ENCODE assay signal across 18 cellular contexts in the genomic region with DNA sequence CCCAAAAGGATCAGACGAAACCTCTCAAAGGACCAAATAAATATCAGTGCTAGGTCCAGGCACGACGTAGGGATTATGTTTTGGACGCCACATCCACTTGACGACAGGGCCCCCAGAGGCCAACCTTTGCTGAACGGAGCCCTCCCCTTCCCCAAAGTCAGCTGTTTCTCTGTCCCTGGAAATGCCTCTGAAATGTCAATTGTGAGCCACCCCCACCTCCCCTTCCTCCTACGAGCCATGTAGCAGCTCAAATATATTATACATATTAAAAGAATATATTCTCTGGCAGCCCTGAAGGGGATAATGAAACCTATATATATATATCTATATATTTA. TPM values are rescaled to one million over a fixed set of nuclear protein-coding genes. Genes with fewer than 3 reads are reported as not detected.
DNase-seq lines count a peak whose midpoint lies in the region; ATAC-seq and TF ChIP-seq lines count a peak whose summit lies in the region.
"Had no signal": no experiment of that assay in that cellular context is flagged by ENCODE, and none has a peak within 500 bp of the region (broad histone marks: within the 10 kb centered on the region; RNA-seq: fewer than 3 reads in every experiment).

No MANE protein-coding gene starts in this region.

- H3K9me3 Mint-ChIP-seq in glutamatergic neuron (ENCODE audit: unreplicated experiment), result peaks cover 7% of the 10 kb centered on the region
- no peaks in the 10 kb centered on the region for H3K9me3 Mint-ChIP-seq in activated T-cell treated with anti-CD3 and anti-CD28 coated beads, Interleukin-2, amount 50 U/mL, for 72 hours
- H3K9me3 Mint-ChIP-seq: CD4-positive, alpha-beta T cell; naive thymus-derived CD8-positive, alpha-beta T cell; stimulated activated naive CD8-positive, alpha-beta T cell treated with anti-CD3 and anti-CD28 coated beads, Interleukin-15, amount 100 ng/mL, for 72 hours had no signal

- peaks cover 23% of the 10 kb centered on the region for H3K4me1 Mint-ChIP-seq in glutamatergic neuron (ENCODE audit: low read depth, unreplicated experiment)
- H3K4me1 Mint-ChIP-seq in activated T-cell treated with anti-CD3 and anti-CD28 coated beads, Interleukin-2, amount 50 U/mL, for 72 hours (ENCODE audit: low read depth), result peaks cover 7% of the 10 kb centered on the region

- H3K36me3 Mint-ChIP-seq in glutamatergic neuron (ENCODE audit: unreplicated experiment), result no peaks in the 10 kb centered on the region
- H3K36me3 Mint-ChIP-seq in activated T-cell treated with anti-CD3 and anti-CD28 coated beads, Interleukin-2, amount 50 U/mL, for 72 hours (ENCODE audit: insufficient read depth in 2 of 2), result no peaks in the 10 kb centered on the region
- H3K36me3 Mint-ChIP-seq: naive thymus-derived CD8-positive, alpha-beta T cell had no signal

- no peak for ATAC-seq in HG02610 (IDR thresholded peaks at IDR 0.05; ENCODE audit: unreplicated experiment)
- no peak for ATAC-seq in activated T-cell treated with anti-CD3 and anti-CD28 coated beads, Interleukin-2, amount 50 U/mL, for 72 hours (replicated peaks in 1 of 2)
- ATAC-seq: gastrocnemius medialis; HCT116; lower lobe of right lung; naive thymus-derived CD8-positive, alpha-beta T cell; psoas muscle; stimulated activated naive CD8-positive, alpha-beta T cell treated with anti-CD3 and anti-CD28 coated beads, Interleukin-15, amount 100 ng/mL, for 72 hours had no signal

- no peak for TF ChIP-seq CTCF in glutamatergic neuron (IDR thresholded peaks at IDR 0.05; ENCODE audit: partially characterized antibody, unreplicated experiment)

- DNase-seq in NCI-H524 (lab: John Stamatoyannopoulos, UW) (peak; percentile 52 to 72), NCI-H524 treated with DMSO at 0.1 percent for 48 hours (lab: John Stamatoyannopoulos, UW) (no peak), NCI-H1105 (lab: John Stamatoyannopoulos, UW) (peak; percentile 42), glutamatergic neuron (no peak), retina (peak; percentile 30), RPMI8226 (no peak)
- DNase-seq in activated T-cell treated with anti-CD3 and anti-CD28 coated beads, Interleukin-2, amount 50 U/mL, for 72 hours, result no peak
- DNase-seq: erythroblast; gastrocnemius medialis; lower lobe of right lung; NCI-H187 treated with DMSO at 0.1 percent for 48 hours; stimulated activated naive CD8-positive, alpha-beta T cell treated with anti-CD3 and anti-CD28 coated beads, Interleukin-15, amount 100 ng/mL, for 72 hours had no signal

- H3K27ac Mint-ChIP-seq in glutamatergic neuron (ENCODE audit: unreplicated experiment), result peak overlapping the region; percentile 59
- H3K27ac Mint-ChIP-seq in activated T-cell treated with anti-CD3 and anti-CD28 coated beads, Interleukin-2, amount 50 U/mL, for 72 hours, result no peak overlapping the region
- H3K27ac Mint-ChIP-seq: CD4-positive, alpha-beta T cell; stimulated activated naive CD8-positive, alpha-beta T cell treated with anti-CD3 and anti-CD28 coated beads, Interleukin-15, amount 100 ng/mL, for 72 hours had no signal

- H3K27me3 Mint-ChIP-seq in glutamatergic neuron (ENCODE audit: unreplicated experiment), result peaks cover 5% of the 10 kb centered on the region
- H3K27me3 Mint-ChIP-seq in activated T-cell treated with anti-CD3 and anti-CD28 coated beads, Interleukin-2, amount 50 U/mL, for 72 hours (ENCODE audit: low read depth), result peaks cover 53% of the 10 kb centered on the region

- peak overlapping the region; percentile 63 for H3K4me3 Mint-ChIP-seq in glutamatergic neuron (ENCODE audit: unreplicated experiment)
- no peak overlapping the region for H3K4me3 Mint-ChIP-seq in activated T-cell treated with anti-CD3 and anti-CD28 coated beads, Interleukin-2, amount 50 U/mL, for 72 hours
- H3K4me3 Mint-ChIP-seq: CD4-positive, alpha-beta T cell; naive thymus-derived CD8-positive, alpha-beta T cell; stimulated activated naive CD8-positive, alpha-beta T cell treated with anti-CD3 and anti-CD28 coated beads, Interleukin-15, amount 100 ng/mL, for 72 hours had no signal

RNA-seq across cellular contexts. Expression of gene BLCAP, which starts 39.6 kb away (rescaled TPM):
- 97.2 TPM for total RNA-seq in glutamatergic neuron (ENCODE audit: unreplicated experiment)
- total RNA-seq in activated T-cell treated with anti-CD3 and anti-CD28 coated beads, Interleukin-2, amount 50 U/mL, for 72 hours, result 10 to 100 TPM; 35.5 to 39.2 TPM

RNA-seq across cellular contexts. Expression of gene NNAT, which starts 46.2 kb away (rescaled TPM):
- total RNA-seq in glutamatergic neuron (ENCODE audit: unreplicated experiment), result 1,047 TPM
- total RNA-seq in activated T-cell treated with anti-CD3 and anti-CD28 coated beads, Interleukin-2, amount 50 U/mL, for 72 hours, result under 1 TPM; 0.19 to 0.93 TPM
- total RNA-seq: bronchial epithelial cell; CD4-positive, alpha-beta T cell; naive thymus-derived CD8-positive, alpha-beta T cell had no signal

Comparison
In these comparisons a context has a peak if more than half of its experiments do, and no peak if none do; other contexts are left out.
1. DNase-seq: peak in NCI-H524 (2 of 2), NCI-H1105 (single experiment) and retina (single experiment); none in NCI-H524 treated with DMSO at 0.1 percent for 48 hours (single experiment), glutamatergic neuron (single experiment), activated T-cell treated with anti-CD3 and anti-CD28 coated beads, Interleukin-2, amount 50 U/mL, for 72 hours (0 of 2) and RPMI8226 (single experiment).
2. RNA of gene NNAT, which starts 46.2 kb away (total RNA-seq): 1,047 TPM in glutamatergic neuron (single experiment); 0.19 to 0.93 TPM in activated T-cell treated with anti-CD3 and anti-CD28 coated beads, Interleukin-2, amount 50 U/mL, for 72 hours; every median in the first group is over 100 times any median in the second.